Comparison of ENCODE assay signal across 1 cellular context in genomic region chr6:36533321-36533720, GRCh38.
TF ChIP-seq lines count a peak whose summit lies in the region.

No MANE protein-coding gene starts in this region.

TF ChIP-seq in IMR-90, 13 proteins besides CTCF, POLR2A, EP300 and RAD21 (continued from another document):
- no peak for TF ChIP-seq MAZ (IDR thresholded peaks at IDR 0.05; ENCODE audit: borderline replicate concordance, low read depth, low read length)
- TF ChIP-seq RCOR1 (IDR thresholded peaks at IDR 0.05; ENCODE audit: insufficient replicate concordance, low read length) = no peak
- no peak for TF ChIP-seq NFE2L2 (IDR thresholded peaks at IDR 0.05; ENCODE audit: low read depth, low read length)
- TF ChIP-seq USF2 (IDR thresholded peaks at IDR 0.05; ENCODE audit: low read depth, low read length) = no peak
- TF ChIP-seq FOS (IDR thresholded peaks at IDR 0.05; ENCODE audit: low read depth, low read length) = no peak
TF ChIP-seq in IMR-90: peak in this region for 0.
